Comparison of ENCODE assay signal across 11 cellular contexts in the genomic region with DNA sequence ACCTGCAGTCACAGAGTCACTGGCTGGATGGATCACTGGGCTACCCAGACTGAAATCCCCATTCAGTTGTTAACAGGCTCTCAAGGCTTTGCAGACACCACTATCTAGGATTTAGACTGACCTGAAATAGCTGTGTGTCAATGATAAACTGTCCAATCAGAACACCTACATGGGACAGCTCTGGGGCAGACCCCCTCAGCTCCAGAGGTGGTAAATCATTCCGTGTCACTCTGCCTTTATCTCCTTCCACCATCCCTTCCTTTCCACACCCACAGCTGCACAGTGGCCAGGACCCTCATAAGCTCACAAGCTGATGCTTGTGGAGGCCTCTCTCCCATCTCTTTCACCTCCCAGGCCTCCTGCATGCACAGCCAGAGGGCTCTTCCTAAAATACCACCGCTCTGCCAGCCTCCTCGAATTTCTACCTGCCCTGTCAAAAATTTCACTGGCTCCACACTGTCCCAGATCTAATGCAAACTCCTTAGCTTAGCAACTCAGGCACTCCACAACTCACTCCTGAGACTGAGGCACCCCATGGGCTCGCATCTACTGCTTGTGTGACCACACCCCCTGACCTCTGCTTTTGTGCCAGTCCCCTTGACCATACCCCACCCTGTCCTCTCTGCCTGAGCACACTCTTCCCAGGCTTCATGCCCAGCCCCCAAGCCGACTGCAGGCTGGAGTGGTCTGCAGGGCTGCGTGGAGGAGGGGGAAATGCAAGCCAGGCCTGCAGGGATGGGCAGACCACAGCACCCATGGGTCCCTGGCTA. TPM values are rescaled to one million over a fixed set of nuclear protein-coding genes. Genes with fewer than 3 reads are reported as not detected.
DNase-seq lines count a peak whose midpoint lies in the region; ATAC-seq, FAIRE-seq and TF ChIP-seq lines count a peak whose summit lies in the region.
"Had no signal": no experiment of that assay in that cellular context is flagged by ENCODE, and none has a peak within 500 bp of the region (broad histone marks: within the 10 kb centered on the region; RNA-seq: fewer than 3 reads in every experiment).

No MANE protein-coding gene starts in this region.

- no peak for TF ChIP-seq CTCF in H1 (IDR thresholded peaks at IDR 0.05; ENCODE audit: control extremely low read depth in 1 of 3, insufficient read depth in 1 of 3, low read depth in 1 of 3, low read length in 3 of 3)
- TF ChIP-seq CTCF in foreskin keratinocyte (conservative IDR thresholded peaks at IDR 0.05), result no peak

- DNase-seq in GDM1 (lab: John Stamatoyannopoulos, UW) (peak; percentile 16), T-cell (no peak), H1 (ENCODE audit: low read depth in 1 of 2, low spot score in 2 of 2) (no peak), NCI-H446 (lab: John Stamatoyannopoulos, UW) (no peak), foreskin keratinocyte (no peak)
- DNase-seq: head of caudate nucleus, mesendoderm, MM.1S had no signal

- H3K23ac ChIP-seq in H1 (ENCODE audit: insufficient read length), result no peak overlapping the region

- no peaks in the 10 kb centered on the region for H3K27me3 ChIP-seq in H1 (replicated peaks in 1 of 4; ENCODE audit: control insufficient read depth in 3 of 4, extremely low read depth in 1 of 4, insufficient read depth in 3 of 4, low read length in 3 of 4)
- H3K27me3 ChIP-seq in rectal smooth muscle tissue (ENCODE audit: control insufficient read depth, insufficient read depth, low read length), result no peaks in the 10 kb centered on the region
- H3K27me3 ChIP-seq in foreskin keratinocyte, result no peaks in the 10 kb centered on the region

- peak overlapping the region; percentile 3 to 83 (median 7) for H3K4me3 Mint-ChIP-seq in T-cell

- FAIRE-seq in H1 (lab: Jason Lieb, UNC), result no peak
- FAIRE-seq: TTC549 had no signal

- H3K79me2 ChIP-seq in H1 (ENCODE audit: control insufficient read depth in 1 of 2, insufficient read depth in 2 of 2, low read length in 2 of 2), result peaks cover 76 to 100% of the 10 kb centered on the region in 2 experiments

- no peak overlapping the region for H2AFZ ChIP-seq in H1 (ENCODE audit: low read length)

- no peak overlapping the region for H3K27ac ChIP-seq in H1 (ENCODE audit: low read depth, low read length)
- H3K27ac ChIP-seq in rectal smooth muscle tissue (ENCODE audit: low read depth, low read length), result peak overlapping the region; percentile 3
- no peak overlapping the region for H3K27ac ChIP-seq in foreskin keratinocyte

- H2AK5ac ChIP-seq in H1 (ENCODE audit: low read depth, low read length), result peak overlapping the region; percentile 42; the same call in 1 of the 2 replicates

- H3K56ac ChIP-seq in H1 (replicated peaks; ENCODE audit: insufficient read length, low read depth, low read length), result no peak overlapping the region

- no peak overlapping the region for H2BK15ac ChIP-seq in H1 (ENCODE audit: low read length)

- peak overlapping the region; percentile 51; the same call in 1 of the 2 replicates for H3K18ac ChIP-seq in H1 (ENCODE audit: extremely low read depth, low read length)

- no peak overlapping the region for H2BK20ac ChIP-seq in H1 (ENCODE audit: low read length)

- H3K9me3 Mint-ChIP-seq in T-cell, result no peaks in the 10 kb centered on the region

- H3K23me2 ChIP-seq in H1 (ENCODE audit: low read depth, low read length), result peaks cover 9% of the 10 kb centered on the region

- H2BK120ac ChIP-seq in H1 (replicated peaks; ENCODE audit: low read depth, low read length), result no peak overlapping the region

- H3K4me1 ChIP-seq in H1 (replicated peaks in 1 of 4; ENCODE audit: control insufficient read depth in 3 of 4, insufficient read depth in 4 of 4, low read length in 3 of 4), result peaks cover 29 to 53% (median 40%) of the 10 kb centered on the region in 4 experiments
- peaks cover 74% of the 10 kb centered on the region for H3K4me1 ChIP-seq in rectal smooth muscle tissue (ENCODE audit: control insufficient read depth, insufficient read depth, low read length)
- H3K4me1 ChIP-seq in foreskin keratinocyte, result no peaks in the 10 kb centered on the region

- TF ChIP-seq POLR2A in H1 (IDR thresholded peaks at IDR 0.05; ENCODE audit: control extremely low read depth in 1 of 2, low read depth in 2 of 2, low read length in 2 of 2), result no peak

- H3K14ac ChIP-seq in H1 (ENCODE audit: insufficient read length), result no peak overlapping the region

- no peak overlapping the region for H3K4ac ChIP-seq in H1 (replicated peaks; ENCODE audit: insufficient read length, low read depth, low read length)

- no peaks in the 10 kb centered on the region for H3K9me3 ChIP-seq in H1 (ENCODE audit: insufficient read depth in 2 of 2, low read depth in 1 of 2, low read length in 1 of 2)

- H3K36me3 ChIP-seq in H1 (ENCODE audit: control insufficient read depth in 2 of 4, insufficient read depth in 4 of 4, low read length in 3 of 4), result peaks cover 0 to 9% (median 0%) of the 10 kb centered on the region in 4 experiments; a peak in 1 of 8 replicates
- H3K36me3 ChIP-seq in rectal smooth muscle tissue (ENCODE audit: control insufficient read depth, insufficient read depth, low read length), result peaks cover 3% of the 10 kb centered on the region

- peak overlapping the region; percentile 96 to 98 for H3K27ac Mint-ChIP-seq in T-cell

- WGBS in H1 (ENCODE audit: extremely low coverage in 1 of 2, insufficient coverage in 1 of 2, insufficient read length in 1 of 2, insufficient replicate concordance in 2 of 2, low coverage in 1 of 2, low lambda C conversion rate in 2 of 2, missing lambda C conversion rate in 1 of 2), 2 experiments, result 50% methylated on average over 6 of the region's 6 CpGs; no CpG with 5 or more reads in 1 of the 2 experiments

- no peak overlapping the region for H4K91ac ChIP-seq in H1 (replicated peaks; ENCODE audit: insufficient read length, low read length)

- no peak overlapping the region for H2BK12ac ChIP-seq in H1 (ENCODE audit: low read depth, low read length)

- TF ChIP-seq EP300 in H1 (IDR thresholded peaks at IDR 0.05; ENCODE audit: borderline replicate concordance in 1 of 2, low read depth in 2 of 2, low read length in 2 of 2), result no peak

- CTCF ChIA-PET in T-cell (lab: Charles Lee), result interaction anchor here in 1 of 2 donors (0.5 kb wide), 1 partner anchor 16 kb away, joined by 10 read pairs; no protein-coding TSS in a partner anchor
- CTCF ChIA-PET in H1 (lab: Charles Lee; ENCODE audit: partially characterized antibody), result interaction anchor here (0.8 to 8.6 kb wide), 14 partner anchors 9 to 183 kb away, joined by 3 to 53 read pairs (median 3); no protein-coding TSS in a partner anchor

- H3K79me1 ChIP-seq in H1 (ENCODE audit: low read depth, low read length), result peaks cover 42% of the 10 kb centered on the region

- no peak overlapping the region for H4K8ac ChIP-seq in H1 (ENCODE audit: extremely low read depth, insufficient read depth, low read length)

- H3K27me3 Mint-ChIP-seq in T-cell, result no peaks in the 10 kb centered on the region

- POLR2A ChIA-PET in T-cell (lab: Charles Lee), result no interaction called here
- POLR2A ChIA-PET in H1 (lab: Charles Lee; ENCODE audit: partially characterized antibody), result interaction anchor here (0.7 to 6.1 kb wide), 7 partner anchors 8 to 117 kb away, joined by 3 to 86 read pairs (median 3); a partner anchor contains a TSS

- no peak overlapping the region for H2BK5ac ChIP-seq in H1 (ENCODE audit: low read depth, low read length)

- H3K4me3 ChIP-seq in H1 (ENCODE audit: extremely low read depth in 1 of 4, insufficient read depth in 2 of 4, low read depth in 3 of 4, low read length in 4 of 4) (peak overlapping the region in 1 of 4 experiments; percentile 12; a peak in 1 of 8 replicates), rectal smooth muscle tissue (ENCODE audit: low read length) (no peak overlapping the region)

- no peak for TF ChIP-seq RAD21 in H1 (IDR thresholded peaks at IDR 0.05 in 1 of 2, conservative IDR thresholded peaks at IDR 0.05 in 1 of 2; ENCODE audit: low read depth in 2 of 2, low read length in 2 of 2)

- no peak for ATAC-seq in T-cell (replicated peaks in 1 of 4)
- ATAC-seq in GM18861 (IDR thresholded peaks at IDR 0.05; ENCODE audit: unreplicated experiment), result no peak
- no peak for ATAC-seq in foreskin keratinocyte

- H3K4me1 Mint-ChIP-seq in T-cell, result peaks cover 96 to 97% (median 96%) of the 10 kb centered on the region in 3 donors

- H3K4me2 ChIP-seq in H1 (ENCODE audit: insufficient read depth in 1 of 2, low read depth in 2 of 2, low read length in 2 of 2), result peak overlapping the region; percentile 48 to 82

- peaks cover 28% of the 10 kb centered on the region for H3K36me3 Mint-ChIP-seq in T-cell

- H3K9ac ChIP-seq in H1 (replicated peaks in 1 of 4; ENCODE audit: extremely low read depth in 1 of 4, low read depth in 3 of 4, low read length in 3 of 4) (no peak overlapping the region; a peak in 1 of 7 replicates), rectal smooth muscle tissue (ENCODE audit: low read length) (no peak overlapping the region)

- H4K20me1 ChIP-seq in H1 (replicated peaks in 1 of 2; ENCODE audit: control insufficient read depth in 1 of 2, insufficient read depth in 2 of 2, low read length in 2 of 2), result peaks cover 61 to 73% of the 10 kb centered on the region in 2 experiments

- H4K5ac ChIP-seq in H1 (ENCODE audit: insufficient read length, low read depth, low read length), result no peak overlapping the region

TF ChIP-seq in H1, 55 proteins besides CTCF, POLR2A, EP300 and RAD21:
- TF ChIP-seq CBX8 (IDR thresholded peaks at IDR 0.05; ENCODE audit: borderline replicate concordance, low read depth, low read length), result no peak
- TF ChIP-seq, protein P1, sequence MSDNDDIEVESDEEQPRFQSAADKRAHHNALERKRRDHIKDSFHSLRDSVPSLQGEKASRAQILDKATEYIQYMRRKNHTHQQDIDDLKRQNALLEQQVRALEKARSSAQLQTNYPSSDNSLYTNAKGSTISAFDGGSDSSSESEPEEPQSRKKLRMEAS (IDR thresholded peaks at IDR 0.05), result 0 out of 2 replicates have a peak, but pooled peaks have one; percentile 11

RNA-seq across cellular contexts. Expression of a gene that starts 5.8 kb away (rescaled TPM):
- total RNA-seq in T-cell (100 to 1,000 TPM; 272 to 342 (median 320) TPM), foreskin keratinocyte (181 and 196 TPM in 2 replicates)
- total RNA-seq in H1 (2021; fragmentation: NEBNext Ultra II Directional; extraction: Animal tissue kit (Norgen Biotek cat#: 25700)), result 371 TPM in 2 replicates
- polyA plus RNA-seq in H1 (2011; rRNA removed) (162 and 169 TPM in 2 replicates), foreskin keratinocyte (285 and 303 TPM in 2 replicates)
- 237 TPM for polyA plus RNA-seq in H1 (2011; cell fraction: cytosol; rRNA removed)
- 112 TPM for polyA plus RNA-seq in H1 (2011; cell fraction: nucleus; rRNA removed)
- 353 to 393 TPM (median 375 TPM) in 4 replicates for polyA plus RNA-seq in H1 (2012, experiment 1 of 2)
- polyA plus RNA-seq in H1 (2012, experiment 2 of 2), result 493 TPM
- polyA plus RNA-seq in H1 (2013, experiment 1 of 2), result 265 TPM
- 269 TPM for polyA plus RNA-seq in H1 (2013, experiment 2 of 2)
- polyA minus RNA-seq in H1 (2011; rRNA and poly(A)+ RNA removed), result 118 and 122 TPM in 2 replicates
- polyA minus RNA-seq in H1 (2011; cell fraction: cytosol; rRNA and poly(A)+ RNA removed), result 88.9 TPM
- 42.8 TPM for polyA minus RNA-seq in H1 (2011; cell fraction: nucleus; rRNA and poly(A)+ RNA removed)
